In genomic region chr20:50191566-50192363, GRCh38 we compare ENCODE assay signal across 8 cellular contexts. TPM values are rescaled to one million over a fixed set of nuclear protein-coding genes. Genes with fewer than 3 reads are reported as not detected.
A peak's percentile ranks its signal among the peaks of the same experiment; 100 is the strongest.
DNase-seq lines count a peak whose midpoint lies in the region; ATAC-seq and TF ChIP-seq lines count a peak whose summit lies in the region.

No MANE protein-coding gene starts in this region.

- no peaks in the 10 kb centered on the region for H3K9me3 ChIP-seq in OCI-LY3 (ENCODE audit: insufficient read depth, low read length)

- H4K20me1 ChIP-seq in OCI-LY3 (ENCODE audit: insufficient read depth, low read length): peaks cover 20% of the 10 kb centered on the region

- ATAC-seq in HG03025 (IDR thresholded peaks at IDR 0.05; ENCODE audit: low FRiP score, unreplicated experiment): peak; percentile 19

- H3K9ac ChIP-seq in OCI-LY3 (ENCODE audit: low read length): peak overlapping the region; percentile 94

- no peaks in the 10 kb centered on the region for H3K27me3 ChIP-seq in OCI-LY3 (ENCODE audit: low read depth, low read length)

- H2AFZ ChIP-seq in OCI-LY3 (ENCODE audit: low read depth, low read length): peak overlapping the region; percentile 75; the same call in 1 of the 2 replicates

- peak; percentile 18; the same call in 1 of the 2 replicates for TF ChIP-seq CTCF in OCI-LY3 (IDR thresholded peaks at IDR 0.05; ENCODE audit: low read depth, low read length)
- TF ChIP-seq CTCF in fibroblast of the aortic adventitia (IDR thresholded peaks at IDR 0.05; ENCODE audit: insufficient read depth, low read length): peak; percentile 17

- peak overlapping the region; percentile 83 for H3K27ac ChIP-seq in OCI-LY3 (ENCODE audit: low read length)

- H3K36me3 ChIP-seq in OCI-LY3 (replicated peaks; ENCODE audit: low read depth, low read length): peaks cover 22% of the 10 kb centered on the region

- peaks cover 18% of the 10 kb centered on the region for H3K4me1 ChIP-seq in OCI-LY3 (ENCODE audit: low read length)

- H3K4me3 ChIP-seq in OCI-LY3 (ENCODE audit: low read length) (peak overlapping the region; percentile 91), fibroblast of the aortic adventitia (ENCODE audit: low read depth, low read length) (peak overlapping the region; percentile 100)

- peak overlapping the region; percentile 85 for H3K4me2 ChIP-seq in OCI-LY3 (ENCODE audit: low read length)

- DNase-seq in NCI-H510A treated with DMSO at 0.1 percent for 48 hours (lab: John Stamatoyannopoulos, UW): peak; percentile 36
- DNase-seq in NCI-H510A (lab: John Stamatoyannopoulos, UW): no peak
- DNase-seq in activated T-helper 1 cell treated with Interleukin-2 at 50 U/mL for 16 hours (ENCODE audit: low read depth): peak; percentile 43
- DNase-seq in fibroblast of the aortic adventitia (ENCODE audit: low read depth): peak; percentile 44
- DNase-seq in occipital lobe (lab: John Stamatoyannopoulos, UW): peak; percentile 47
- peak; percentile 64 for DNase-seq in ureter (ENCODE audit: low spot score)

- peaks cover 32% of the 10 kb centered on the region for H3K79me2 ChIP-seq in OCI-LY3 (ENCODE audit: low read length)

RNA-seq across cellular contexts. Expression of gene CEBPB, which starts 1.1 kb away (rescaled TPM):
- total RNA-seq in fibroblast of the aortic adventitia (ENCODE audit: low replicate concordance): 38.1 TPM in 2 replicates
- total RNA-seq in occipital lobe: 0.78 TPM
- total RNA-seq in ureter: 59.3 TPM

RNA-seq across cellular contexts. Expression of gene PEDS1, which starts 38.2 kb away (rescaled TPM):
- total RNA-seq in fibroblast of the aortic adventitia (ENCODE audit: low replicate concordance) (9.3 and 19.9 TPM in 2 replicates), occipital lobe (10.0 TPM), ureter (31.3 TPM)

Comparison
In these comparisons a context has a peak if more than half of its experiments do, and no peak if none do; other contexts are left out.
1. RNA of gene CEBPB, which starts 1.1 kb away (total RNA-seq): 59.3 TPM in ureter (single experiment) and 38.1 TPM in fibroblast of the aortic adventitia; 0.78 TPM in occipital lobe (single experiment); every median in the first group is over 10 times any median in the second.